In the genomic region with DNA sequence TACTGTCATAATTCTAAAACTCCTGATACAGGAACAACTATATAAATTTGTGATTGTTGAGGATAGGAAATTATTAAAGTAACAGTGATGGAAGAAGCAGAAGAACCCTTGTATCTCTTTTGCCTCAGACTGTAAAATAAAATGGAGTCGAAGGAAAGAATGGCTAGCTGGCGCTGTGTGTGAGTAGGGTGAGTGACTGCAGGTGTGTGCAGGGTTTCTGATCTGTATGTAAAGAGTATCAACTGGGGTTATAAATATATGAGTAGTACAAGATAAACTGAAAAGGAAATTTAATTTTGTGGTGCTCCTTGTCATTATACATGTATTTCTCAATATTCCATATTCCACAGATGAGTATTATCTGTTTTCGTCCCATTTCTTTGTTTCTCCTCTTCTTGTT, we compare ENCODE assay signal across 9 cellular contexts. TPM values are rescaled to one million over a fixed set of nuclear protein-coding genes. Genes with fewer than 3 reads are reported as not detected.
DNase-seq lines count a peak whose midpoint lies in the region; ATAC-seq and TF ChIP-seq lines count a peak whose summit lies in the region.
"Had no signal": no experiment of that assay in that cellular context is flagged by ENCODE, and none has a peak within 500 bp of the region (broad histone marks: within the 10 kb centered on the region; RNA-seq: fewer than 3 reads in every experiment).

No MANE protein-coding gene starts in this region.

- H3K4me3 Mint-ChIP-seq in activated CD8-positive, alpha-beta T cell treated with anti-CD3 and anti-CD28 coated beads for 36 hours: peak overlapping the region; percentile 18
- no peak overlapping the region for H3K4me3 Mint-ChIP-seq in activated CD8-positive, alpha-beta T cell treated with anti-CD3 and anti-CD28 coated beads, Interleukin-2, amount 10 ng/mL, durations not matched to agents 7 days and 5 days
- no peak overlapping the region for H3K4me3 Mint-ChIP-seq in osteocyte (ENCODE audit: unreplicated experiment)

- H3K27ac Mint-ChIP-seq in activated CD8-positive, alpha-beta T cell treated with anti-CD3 and anti-CD28 coated beads for 36 hours: peak overlapping the region; percentile 86
- H3K27ac Mint-ChIP-seq in activated CD8-positive, alpha-beta T cell treated with anti-CD3 and anti-CD28 coated beads, Interleukin-2, amount 10 ng/mL, durations not matched to agents 7 days and 5 days: no peak overlapping the region
- peak overlapping the region; percentile 8 for H3K27ac Mint-ChIP-seq in osteocyte (ENCODE audit: unreplicated experiment)

- peak; percentile 28 for DNase-seq in activated CD8-positive, alpha-beta T cell treated with anti-CD3 and anti-CD28 coated beads for 36 hours
- no peak for DNase-seq in activated CD8-positive, alpha-beta T cell treated with anti-CD3 and anti-CD28 coated beads, Interleukin-2, amount 10 ng/mL, durations not matched to agents 7 days and 5 days
- DNase-seq in osteocyte (ENCODE audit: extremely low spot score, unreplicated experiment): no peak
- no peak for DNase-seq in NCI-H1048 (lab: John Stamatoyannopoulos, UW)
- no peak for DNase-seq in left cardiac atrium
- no peak for DNase-seq in NCI-H1417 (lab: John Stamatoyannopoulos, UW)
- DNase-seq: SHP77 had no signal

- no peaks in the 10 kb centered on the region for H3K9me3 Mint-ChIP-seq in activated CD8-positive, alpha-beta T cell treated with anti-CD3 and anti-CD28 coated beads for 36 hours
- H3K9me3 Mint-ChIP-seq in activated CD8-positive, alpha-beta T cell treated with anti-CD3 and anti-CD28 coated beads, Interleukin-2, amount 10 ng/mL, durations not matched to agents 7 days and 5 days (ENCODE audit: insufficient read depth): no peaks in the 10 kb centered on the region
- H3K9me3 Mint-ChIP-seq in osteocyte (ENCODE audit: unreplicated experiment): peaks cover 12% of the 10 kb centered on the region

- peak; percentile 52 for ATAC-seq in activated CD8-positive, alpha-beta T cell treated with anti-CD3 and anti-CD28 coated beads for 36 hours
- no peak for ATAC-seq in activated CD8-positive, alpha-beta T cell treated with anti-CD3 and anti-CD28 coated beads, Interleukin-2, amount 10 ng/mL, durations not matched to agents 7 days and 5 days
- peak; percentile 18 for ATAC-seq in GM21737 (IDR thresholded peaks at IDR 0.05; ENCODE audit: unreplicated experiment)
- peak; percentile 23 for ATAC-seq in HG03378 (IDR thresholded peaks at IDR 0.05; ENCODE audit: unreplicated experiment)
- ATAC-seq in left cardiac atrium: no peak

- H3K36me3 Mint-ChIP-seq in activated CD8-positive, alpha-beta T cell treated with anti-CD3 and anti-CD28 coated beads for 36 hours (ENCODE audit: low read depth): peaks cover 44% of the 10 kb centered on the region
- H3K36me3 Mint-ChIP-seq in activated CD8-positive, alpha-beta T cell treated with anti-CD3 and anti-CD28 coated beads, Interleukin-2, amount 10 ng/mL, durations not matched to agents 7 days and 5 days (ENCODE audit: low read depth): peaks cover 50% of the 10 kb centered on the region
- peaks cover 48% of the 10 kb centered on the region for H3K36me3 Mint-ChIP-seq in osteocyte (ENCODE audit: unreplicated experiment)

- CTCF ChIA-PET in activated CD8-positive, alpha-beta T cell treated with anti-CD3 and anti-CD28 coated beads for 36 hours (lab: Charles Lee): interaction anchor here (0.6 to 3.3 kb wide), 4 partner anchors 14 to 111 kb away, joined by 3 to 23 read pairs (median 7); a partner anchor contains a TSS
- CTCF ChIA-PET in activated CD8-positive, alpha-beta T cell treated with anti-CD3 and anti-CD28 coated beads, Interleukin-2, amount 10 ng/mL, durations not matched to agents 7 days and 5 days (lab: Charles Lee): interaction anchor here (0.7 to 3.4 kb wide), 4 partner anchors 14 to 73 kb away, joined by 5 to 23 read pairs (median 8); a partner anchor contains a TSS

- intact Hi-C loops in activated CD8-positive, alpha-beta T cell treated with anti-CD3 and anti-CD28 coated beads for 36 hours (cut with micrococcal nuclease): no loop called here
- intact Hi-C loops in left cardiac atrium (cut with DNase I): no loop called here

- TF ChIP-seq CTCF in activated CD8-positive, alpha-beta T cell treated with anti-CD3 and anti-CD28 coated beads for 36 hours (IDR thresholded peaks at IDR 0.05): no peak
- TF ChIP-seq CTCF in osteocyte (IDR thresholded peaks at IDR 0.05): no peak

- H3K27me3 Mint-ChIP-seq in activated CD8-positive, alpha-beta T cell treated with anti-CD3 and anti-CD28 coated beads for 36 hours: no peaks in the 10 kb centered on the region
- H3K27me3 Mint-ChIP-seq in activated CD8-positive, alpha-beta T cell treated with anti-CD3 and anti-CD28 coated beads, Interleukin-2, amount 10 ng/mL, durations not matched to agents 7 days and 5 days (ENCODE audit: low read depth): no peaks in the 10 kb centered on the region
- H3K27me3 Mint-ChIP-seq in osteocyte (ENCODE audit: unreplicated experiment): no peaks in the 10 kb centered on the region

- H3K4me1 Mint-ChIP-seq in activated CD8-positive, alpha-beta T cell treated with anti-CD3 and anti-CD28 coated beads for 36 hours (ENCODE audit: low read depth): peaks cover 31% of the 10 kb centered on the region
- H3K4me1 Mint-ChIP-seq in activated CD8-positive, alpha-beta T cell treated with anti-CD3 and anti-CD28 coated beads, Interleukin-2, amount 10 ng/mL, durations not matched to agents 7 days and 5 days (ENCODE audit: low read depth): peaks cover 20% of the 10 kb centered on the region
- H3K4me1 Mint-ChIP-seq in osteocyte (ENCODE audit: unreplicated experiment): peaks cover 15% of the 10 kb centered on the region

- POLR2A ChIA-PET in activated CD8-positive, alpha-beta T cell treated with anti-CD3 and anti-CD28 coated beads for 36 hours (lab: Charles Lee): interaction anchor here (0.7 to 1.0 kb wide), 2 partner anchors 15 to 62 kb away, joined by 3 read pairs; no protein-coding TSS in a partner anchor
- POLR2A ChIA-PET in activated CD8-positive, alpha-beta T cell treated with anti-CD3 and anti-CD28 coated beads, Interleukin-2, amount 10 ng/mL, durations not matched to agents 7 days and 5 days (lab: Charles Lee): interaction anchor here (1.1 kb wide), 1 partner anchor 15 kb away, joined by 3 read pairs; no protein-coding TSS in a partner anchor

RNA-seq across cellular contexts. Expression of a gene that starts 15.2 kb away (rescaled TPM):
- 10 to 100 TPM; 10.2 to 15.3 TPM for total RNA-seq in activated CD8-positive, alpha-beta T cell treated with anti-CD3 and anti-CD28 coated beads for 36 hours
- 10 to 100 TPM; 14.2 to 14.3 TPM for total RNA-seq in activated CD8-positive, alpha-beta T cell treated with anti-CD3 and anti-CD28 coated beads, Interleukin-2, amount 10 ng/mL, durations not matched to agents 7 days and 5 days
- total RNA-seq in osteocyte (26.6 and 29.7 TPM in 2 replicates), left cardiac atrium (10 to 100 TPM; 18.7 to 20.1 TPM)

Comparison
In these comparisons a context has a peak if more than half of its experiments do, and no peak if none do; other contexts are left out.
1. ATAC-seq: peak in activated CD8-positive, alpha-beta T cell treated with anti-CD3 and anti-CD28 coated beads for 36 hours (single experiment), GM21737 (single experiment) and HG03378 (single experiment); none in activated CD8-positive, alpha-beta T cell treated with anti-CD3 and anti-CD28 coated beads, Interleukin-2, amount 10 ng/mL, durations not matched to agents 7 days and 5 days (single experiment) and left cardiac atrium (0 of 2).